ENCODE assay signal across 27 cellular contexts in genomic region chr5:139557811-139558210, GRCh38.
"Had no signal": no experiment of that assay in that cellular context is flagged by ENCODE, and none has a peak within 500 bp of the region (broad histone marks: within the 10 kb centered on the region; RNA-seq: fewer than 3 reads in every experiment).

No MANE protein-coding gene starts in this region.

- H3K27ac ChIP-seq: left lung, lower lobe of right lung, neural progenitor cell, neutrophil, right atrium auricular region, right lobe of liver, transverse colon, upper lobe of left lung had no signal

- H3K4me1 ChIP-seq: neural progenitor cell had no signal

- ATAC-seq: left colon; left lung; lower lobe of right lung; naive thymus-derived CD8-positive, alpha-beta T cell; right lobe of liver; stimulated activated memory B cell treated with anti-CD40 and anti-IgM and Interleukin-4, amounts not matched to agents 10 μg/mL and 1 μg/mL and 100 μg/mL, for 72 hours; stimulated activated naive CD8-positive, alpha-beta T cell treated with anti-CD3 and anti-CD28 coated beads, Interleukin-15, amount 100 ng/mL, for 72 hours had no signal

- H3K27ac Mint-ChIP-seq: immature natural killer cell; naive thymus-derived CD8-positive, alpha-beta T cell; nephron; neural progenitor cell; progenitor cell of endocrine pancreas; stimulated activated memory B cell treated with anti-CD40 and anti-IgM and Interleukin-4, amounts not matched to agents 10 μg/mL and 1 μg/mL and 100 μg/mL, for 72 hours had no signal

- H3K27me3 Mint-ChIP-seq: naive thymus-derived CD8-positive, alpha-beta T cell; progenitor cell of endocrine pancreas; stimulated activated memory B cell treated with anti-CD40 and anti-IgM and Interleukin-4, amounts not matched to agents 10 μg/mL and 1 μg/mL and 100 μg/mL, for 72 hours; stimulated activated naive CD8-positive, alpha-beta T cell treated with anti-CD3 and anti-CD28 coated beads, Interleukin-15, amount 100 ng/mL, for 72 hours had no signal

- H3K4me3 ChIP-seq: left lung, lower lobe of right lung, neural progenitor cell, right atrium auricular region, right lobe of liver, smooth muscle cell, transverse colon, upper lobe of left lung had no signal

- H3K9me3 Mint-ChIP-seq: immature natural killer cell; naive thymus-derived CD8-positive, alpha-beta T cell; nephron; neural progenitor cell; stimulated activated memory B cell treated with anti-CD40 and anti-IgM and Interleukin-4, amounts not matched to agents 10 μg/mL and 1 μg/mL and 100 μg/mL, for 72 hours; stimulated activated naive CD8-positive, alpha-beta T cell treated with anti-CD3 and anti-CD28 coated beads, Interleukin-15, amount 100 ng/mL, for 72 hours had no signal

- H3K4me3 Mint-ChIP-seq: naive thymus-derived CD8-positive, alpha-beta T cell; neural progenitor cell; stimulated activated memory B cell treated with anti-CD40 and anti-IgM and Interleukin-4, amounts not matched to agents 10 μg/mL and 1 μg/mL and 100 μg/mL, for 72 hours; stimulated activated naive CD8-positive, alpha-beta T cell treated with anti-CD3 and anti-CD28 coated beads, Interleukin-15, amount 100 ng/mL, for 72 hours had no signal

- H3K27me3 ChIP-seq: left lung, neural progenitor cell, neutrophil, right atrium auricular region, right lobe of liver, transverse colon, upper lobe of left lung had no signal

- H3K36me3 ChIP-seq: left lung, lower lobe of right lung, neural progenitor cell, neutrophil, right atrium auricular region, right lobe of liver, transverse colon, upper lobe of left lung had no signal

- H3K9me3 ChIP-seq: left lung, lower lobe of right lung, neutrophil, right atrium auricular region, right lobe of liver, transverse colon, upper lobe of left lung had no signal

- DNase-seq: hypothalamus; immature natural killer cell; kidney; left colon; left lung; lower lobe of right lung; mammary epithelial cell; mesenchymal stem cell; naive thymus-derived CD8-positive, alpha-beta T cell; occipital lobe; right lobe of liver; stimulated activated CD4-positive, alpha-beta T cell treated with anti-CD3 and anti-CD28 coated beads, Interleukin-1b, Interleukin-23, amount 100 ng/mL, for 48 hours; stimulated activated CD4-positive, alpha-beta T cell treated with anti-CD3 and anti-CD28 coated beads, Interleukin-2, amount 100 ng/mL, for 48 hours; stimulated activated CD4-positive, alpha-beta T cell treated with anti-CD3 and anti-CD28 coated beads, Interleukin-4, amount 100 ng/mL, for 4 hours; stimulated activated CD8-positive, alpha-beta memory T cell treated with anti-CD3 and anti-CD28 coated beads, Interleukin-4, amount 100 ng/mL, for 48 hours; stimulated activated naive CD4-positive, alpha-beta T cell treated with Interleukin-2 at 50 U/mL for 16 hours; stimulated activated naive CD8-positive, alpha-beta T cell treated with anti-CD3 and anti-CD28 coated beads, Interleukin-15, amount 100 ng/mL, for 72 hours; substantia nigra; transverse colon; upper lobe of left lung had no signal
